In genomic region chr5:81006955-81007636, GRCh38 we compare ENCODE assay signal across 1 cellular context.
TF ChIP-seq lines count a peak whose summit lies in the region.

No MANE protein-coding gene starts in this region.

TF ChIP-seq in GM23338, 12 proteins besides CTCF, POLR2A, EP300 and RAD21 (continued from another document):
- no peak for TF ChIP-seq ZNF462 (CRISPR knock-in tag; IDR thresholded peaks at IDR 0.05)
- TF ChIP-seq JUNB (IDR thresholded peaks at IDR 0.05; ENCODE audit: unreplicated experiment): no peak
- no peak for TF ChIP-seq ZNF331 (CRISPR knock-in tag; IDR thresholded peaks at IDR 0.05; ENCODE audit: low read depth)
TF ChIP-seq in GM23338: peak in this region for 0.
